In the genomic region with DNA sequence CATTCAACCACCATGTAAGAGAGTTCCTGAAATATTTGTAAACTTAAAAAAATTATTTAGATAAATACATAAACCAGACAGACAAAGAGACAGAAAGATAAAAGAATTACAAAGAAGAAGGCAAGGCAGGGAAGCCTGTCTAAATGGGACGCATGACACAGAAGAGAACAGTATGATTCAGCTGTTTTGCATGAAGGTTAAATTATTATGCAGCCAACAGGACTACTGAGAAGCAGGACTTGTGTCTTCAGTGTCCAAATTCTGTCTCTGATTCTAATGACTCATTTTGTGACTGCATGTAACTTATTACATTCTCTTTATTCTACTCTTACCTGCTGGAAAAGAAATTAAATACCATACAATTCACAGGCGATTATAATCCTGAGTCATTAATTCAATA, we compare ENCODE assay signal across 9 cellular contexts.
DNase-seq lines count a peak whose midpoint lies in the region; ATAC-seq and TF ChIP-seq lines count a peak whose summit lies in the region.
"Had no signal": no experiment of that assay in that cellular context is flagged by ENCODE, and none has a peak within 500 bp of the region (broad histone marks: within the 10 kb centered on the region; RNA-seq: fewer than 3 reads in every experiment).

No MANE protein-coding gene starts in this region.

- ATAC-seq in GM21526 (IDR thresholded peaks at IDR 0.05; ENCODE audit: low FRiP score, unreplicated experiment), result peak; percentile 55
- ATAC-seq in HG03460 (IDR thresholded peaks at IDR 0.05; ENCODE audit: unreplicated experiment), result peak; percentile 86

- peaks cover 2% of the 10 kb centered on the region for H3K4me1 ChIP-seq in fibroblast of lung (ENCODE audit: control insufficient read depth, extremely low read depth, insufficient read depth, low read length)
- H3K4me1 ChIP-seq: thyroid gland had no signal

- H3K27ac ChIP-seq in fibroblast of lung (ENCODE audit: insufficient read depth, low read length) (no peak overlapping the region), substantia nigra (ENCODE audit: low read depth, low read length, poor library complexity, severe bottlenecking) (no peak overlapping the region)
- H3K27ac ChIP-seq: thyroid gland had no signal

- H3K9me3 ChIP-seq in fibroblast of lung (ENCODE audit: control insufficient read depth, insufficient read depth, low read depth, low read length), result no peaks in the 10 kb centered on the region
- H3K9me3 ChIP-seq: thyroid gland had no signal

- H3K79me2 ChIP-seq in fibroblast of lung (ENCODE audit: control insufficient read depth, insufficient read depth, low read length), result no peaks in the 10 kb centered on the region

- no peak for TF ChIP-seq CTCF in fibroblast of lung (conservative IDR thresholded peaks at IDR 0.05 in 1 of 2, IDR thresholded peaks at IDR 0.05 in 1 of 2; ENCODE audit: low read depth in 1 of 2, low read length in 2 of 2)

- DNase-seq in AML-193 (lab: John Stamatoyannopoulos, UW) (peak; percentile 10 to 32), fibroblast of lung (ENCODE audit: low read depth in 2 of 2) (peak; percentile 19 to 87), inferior parietal cortex (ENCODE audit: extremely low spot score) (no peak), substantia nigra (lab: John Stamatoyannopoulos, UW) (no peak), RPMI8226 (no peak)
- DNase-seq in stimulated activated CD4-positive, alpha-beta T cell treated with anti-CD3 and anti-CD28 coated beads, Interleukin-2, amount 100 ng/mL, for 48 hours, result no peak
- DNase-seq: thyroid gland had no signal

- no peak overlapping the region for H3K4me2 ChIP-seq in fibroblast of lung (ENCODE audit: extremely low read depth, insufficient read depth, low read length)

- H4K20me1 ChIP-seq in fibroblast of lung (ENCODE audit: control insufficient read depth, extremely low read depth, insufficient read depth, low read length), result no peaks in the 10 kb centered on the region

- no peaks in the 10 kb centered on the region for H3K27me3 ChIP-seq in fibroblast of lung (ENCODE audit: control insufficient read depth, insufficient read depth, low read length)
- H3K27me3 ChIP-seq: thyroid gland had no signal

- no peaks in the 10 kb centered on the region for H3K36me3 ChIP-seq in fibroblast of lung (ENCODE audit: control insufficient read depth, insufficient read depth, low read length)
- H3K36me3 ChIP-seq: thyroid gland had no signal

- H2AFZ ChIP-seq in fibroblast of lung (ENCODE audit: low read length), result no peak overlapping the region

- no peak overlapping the region for H3K9ac ChIP-seq in fibroblast of lung (ENCODE audit: insufficient read depth, low read length)

- H3K4me3 ChIP-seq in fibroblast of lung (replicated peaks in 1 of 4; ENCODE audit: control extremely low read depth in 1 of 4, insufficient read depth in 1 of 4, low read depth in 3 of 4, low read length in 4 of 4), result no peak overlapping the region
- H3K4me3 ChIP-seq: thyroid gland had no signal

Comparison
In these comparisons a context has a peak if more than half of its experiments do, and no peak if none do; other contexts are left out.
1. DNase-seq: peak in AML-193 (2 of 2) and fibroblast of lung (2 of 2); none in inferior parietal cortex (single experiment), stimulated activated CD4-positive, alpha-beta T cell treated with anti-CD3 and anti-CD28 coated beads, Interleukin-2, amount 100 ng/mL, for 48 hours (0 of 2), substantia nigra (0 of 49) and RPMI8226 (single experiment).